In genomic region chr11:83151274-83151977, GRCh38 we compare ENCODE assay signal across 1 cellular context.
TF ChIP-seq lines count a peak whose summit lies in the region.

No MANE protein-coding gene starts in this region.

TF ChIP-seq in K562, 482 proteins besides CTCF, POLR2A, EP300 and RAD21 (continued from another document and continues in another):
- TF ChIP-seq, protein P1, sequence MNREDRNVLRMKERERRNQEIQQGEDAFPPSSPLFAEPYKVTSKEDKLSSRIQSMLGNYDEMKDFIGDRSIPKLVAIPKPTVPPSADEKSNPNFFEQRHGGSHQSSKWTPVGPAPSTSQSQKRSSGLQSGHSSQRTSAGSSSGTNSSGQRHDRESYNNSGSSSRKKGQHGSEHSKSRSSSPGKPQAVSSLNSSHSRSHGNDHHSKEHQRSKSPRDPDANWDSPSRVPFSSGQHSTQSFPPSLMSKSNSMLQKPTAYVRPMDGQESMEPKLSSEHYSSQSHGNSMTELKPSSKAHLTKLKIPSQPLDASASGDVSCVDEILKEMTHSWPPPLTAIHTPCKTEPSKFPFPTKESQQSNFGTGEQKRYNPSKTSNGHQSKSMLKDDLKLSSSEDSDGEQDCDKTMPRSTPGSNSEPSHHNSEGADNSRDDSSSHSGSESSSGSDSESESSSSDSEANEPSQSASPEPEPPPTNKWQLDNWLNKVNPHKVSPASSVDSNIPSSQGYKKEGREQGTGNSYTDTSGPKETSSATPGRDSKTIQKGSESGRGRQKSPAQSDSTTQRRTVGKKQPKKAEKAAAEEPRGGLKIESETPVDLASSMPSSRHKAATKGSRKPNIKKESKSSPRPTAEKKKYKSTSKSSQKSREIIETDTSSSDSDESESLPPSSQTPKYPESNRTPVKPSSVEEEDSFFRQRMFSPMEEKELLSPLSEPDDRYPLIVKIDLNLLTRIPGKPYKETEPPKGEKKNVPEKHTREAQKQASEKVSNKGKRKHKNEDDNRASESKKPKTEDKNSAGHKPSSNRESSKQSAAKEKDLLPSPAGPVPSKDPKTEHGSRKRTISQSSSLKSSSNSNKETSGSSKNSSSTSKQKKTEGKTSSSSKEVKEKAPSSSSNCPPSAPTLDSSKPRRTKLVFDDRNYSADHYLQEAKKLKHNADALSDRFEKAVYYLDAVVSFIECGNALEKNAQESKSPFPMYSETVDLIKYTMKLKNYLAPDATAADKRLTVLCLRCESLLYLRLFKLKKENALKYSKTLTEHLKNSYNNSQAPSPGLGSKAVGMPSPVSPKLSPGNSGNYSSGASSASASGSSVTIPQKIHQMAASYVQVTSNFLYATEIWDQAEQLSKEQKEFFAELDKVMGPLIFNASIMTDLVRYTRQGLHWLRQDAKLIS (CRISPR knock-in tag; IDR thresholded peaks at IDR 0.05), result no peak
- TF ChIP-seq POLR3G (IDR thresholded peaks at IDR 0.05; ENCODE audit: extremely low read depth, insufficient read length, insufficient replicate concordance), result no peak
- no peak for TF ChIP-seq SRSF3 (IDR thresholded peaks at IDR 0.05; ENCODE audit: insufficient read depth, low read length)
- TF ChIP-seq KDM5B (IDR thresholded peaks at IDR 0.05; ENCODE audit: insufficient replicate concordance, low read depth, low read length), result no peak
- no peak for TF ChIP-seq ESRRB (CRISPR knock-in tag; IDR thresholded peaks at IDR 0.05; ENCODE audit: borderline replicate concordance)
- no peak for TF ChIP-seq ZBTB12 (CRISPR knock-in tag; IDR thresholded peaks at IDR 0.05)
- no peak for TF ChIP-seq U2AF1 (optimal IDR thresholded peaks at IDR 0.05; ENCODE audit: low read depth, low read length)
- TF ChIP-seq SFPQ (IDR thresholded peaks at IDR 0.05; ENCODE audit: low read depth, low read length), result no peak
- no peak for TF ChIP-seq PTBP1 (IDR thresholded peaks at IDR 0.05; ENCODE audit: low read depth, low read length)
- TF ChIP-seq SPI1 (IDR thresholded peaks at IDR 0.05; ENCODE audit: borderline replicate concordance, low read depth, low read length), result no peak
- TF ChIP-seq ARHGAP35 (IDR thresholded peaks at IDR 0.05; ENCODE audit: partially characterized antibody), result no peak
- no peak for TF ChIP-seq TSC22D4 (tag; IDR thresholded peaks at IDR 0.05)
- TF ChIP-seq KDM1A (IDR thresholded peaks at IDR 0.05), result 0 out of 4 replicates have a peak, but pooled peaks have one; percentile 10 to 18
- no peak for TF ChIP-seq ZBTB34 (CRISPR knock-in tag; IDR thresholded peaks at IDR 0.05)
- TF ChIP-seq, protein P2, sequence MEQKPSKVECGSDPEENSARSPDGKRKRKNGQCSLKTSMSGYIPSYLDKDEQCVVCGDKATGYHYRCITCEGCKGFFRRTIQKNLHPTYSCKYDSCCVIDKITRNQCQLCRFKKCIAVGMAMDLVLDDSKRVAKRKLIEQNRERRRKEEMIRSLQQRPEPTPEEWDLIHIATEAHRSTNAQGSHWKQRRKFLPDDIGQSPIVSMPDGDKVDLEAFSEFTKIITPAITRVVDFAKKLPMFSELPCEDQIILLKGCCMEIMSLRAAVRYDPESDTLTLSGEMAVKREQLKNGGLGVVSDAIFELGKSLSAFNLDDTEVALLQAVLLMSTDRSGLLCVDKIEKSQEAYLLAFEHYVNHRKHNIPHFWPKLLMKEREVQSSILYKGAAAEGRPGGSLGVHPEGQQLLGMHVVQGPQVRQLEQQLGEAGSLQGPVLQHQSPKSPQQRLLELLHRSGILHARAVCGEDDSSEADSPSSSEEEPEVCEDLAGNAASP (IDR thresholded peaks at IDR 0.05), result no peak; the same call in 1 of the 2 replicates
- TF ChIP-seq MEF2A (IDR thresholded peaks at IDR 0.05; ENCODE audit: control insufficient read depth, low read depth, low read length), result no peak
- no peak for TF ChIP-seq NR2C2 (CRISPR knock-in tag; IDR thresholded peaks at IDR 0.05)
- TF ChIP-seq NR2C2 (tag; IDR thresholded peaks at IDR 0.05), result peak; percentile 26; the same call in 1 of the 2 replicates
- TF ChIP-seq TRIM25 (IDR thresholded peaks at IDR 0.05; ENCODE audit: borderline replicate concordance), result no peak
- no peak for TF ChIP-seq ZNF274 (IDR thresholded peaks at IDR 0.05; ENCODE audit: borderline replicate concordance, low read depth, low read length)
- TF ChIP-seq, protein P3, sequence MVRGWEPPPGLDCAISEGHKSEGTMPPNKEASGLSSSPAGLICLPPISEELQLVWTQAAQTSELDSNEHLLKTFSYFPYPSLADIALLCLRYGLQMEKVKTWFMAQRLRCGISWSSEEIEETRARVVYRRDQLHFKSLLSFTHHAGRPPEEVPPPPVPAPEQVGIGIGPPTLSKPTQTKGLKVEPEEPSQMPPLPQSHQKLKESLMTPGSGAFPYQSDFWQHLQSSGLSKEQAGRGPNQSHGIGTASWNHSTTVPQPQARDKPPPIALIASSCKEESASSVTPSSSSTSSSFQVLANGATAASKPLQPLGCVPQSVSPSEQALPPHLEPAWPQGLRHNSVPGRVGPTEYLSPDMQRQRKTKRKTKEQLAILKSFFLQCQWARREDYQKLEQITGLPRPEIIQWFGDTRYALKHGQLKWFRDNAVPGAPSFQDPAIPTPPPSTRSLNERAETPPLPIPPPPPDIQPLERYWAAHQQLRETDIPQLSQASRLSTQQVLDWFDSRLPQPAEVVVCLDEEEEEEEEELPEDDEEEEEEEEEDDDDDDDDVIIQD (CRISPR knock-in tag; IDR thresholded peaks at IDR 0.05), result no peak
- no peak for TF ChIP-seq TFAM (CRISPR knock-in tag; conservative IDR thresholded peaks at IDR 0.05)
- TF ChIP-seq NEUROD1 (IDR thresholded peaks at IDR 0.05; ENCODE audit: borderline replicate concordance, low read depth, low read length, partially characterized antibody), result peak; percentile 66
- TF ChIP-seq NR2F6 (CRISPR knock-in tag; IDR thresholded peaks at IDR 0.05), result no peak
- no peak for TF ChIP-seq RUNX1 (IDR thresholded peaks at IDR 0.05; ENCODE audit: low read depth)
- TF ChIP-seq, protein P4, sequence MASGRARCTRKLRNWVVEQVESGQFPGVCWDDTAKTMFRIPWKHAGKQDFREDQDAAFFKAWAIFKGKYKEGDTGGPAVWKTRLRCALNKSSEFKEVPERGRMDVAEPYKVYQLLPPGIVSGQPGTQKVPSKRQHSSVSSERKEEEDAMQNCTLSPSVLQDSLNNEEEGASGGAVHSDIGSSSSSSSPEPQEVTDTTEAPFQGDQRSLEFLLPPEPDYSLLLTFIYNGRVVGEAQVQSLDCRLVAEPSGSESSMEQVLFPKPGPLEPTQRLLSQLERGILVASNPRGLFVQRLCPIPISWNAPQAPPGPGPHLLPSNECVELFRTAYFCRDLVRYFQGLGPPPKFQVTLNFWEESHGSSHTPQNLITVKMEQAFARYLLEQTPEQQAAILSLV (tag; IDR thresholded peaks at IDR 0.05), result no peak
- no peak for TF ChIP-seq CBX8 (IDR thresholded peaks at IDR 0.05; ENCODE audit: borderline replicate concordance, extremely low read depth, low read depth, low read length, poor library complexity, severe bottlenecking)
- no peak for TF ChIP-seq GTF2E2 (tag; IDR thresholded peaks at IDR 0.05)
- no peak for TF ChIP-seq ILF3 (IDR thresholded peaks at IDR 0.05; ENCODE audit: borderline replicate concordance)
- TF ChIP-seq KAT8 (IDR thresholded peaks at IDR 0.05; ENCODE audit: low read depth), result no peak
- TF ChIP-seq EP400 (IDR thresholded peaks at IDR 0.05), result peak; percentile 39
- TF ChIP-seq CBX1 (IDR thresholded peaks at IDR 0.05; ENCODE audit: low read depth), result no peak
- no peak for TF ChIP-seq ZNF184 (CRISPR knock-in tag; IDR thresholded peaks at IDR 0.05)
- TF ChIP-seq HMGN3 (IDR thresholded peaks at IDR 0.05; ENCODE audit: borderline replicate concordance, extremely low read depth, insufficient read length, low read depth, low read length), result no peak
- no peak for TF ChIP-seq ZNF217 (CRISPR knock-in tag; IDR thresholded peaks at IDR 0.05)
- no peak for TF ChIP-seq THAP12 (CRISPR knock-in tag; IDR thresholded peaks at IDR 0.05)
- TF ChIP-seq, protein P5, sequence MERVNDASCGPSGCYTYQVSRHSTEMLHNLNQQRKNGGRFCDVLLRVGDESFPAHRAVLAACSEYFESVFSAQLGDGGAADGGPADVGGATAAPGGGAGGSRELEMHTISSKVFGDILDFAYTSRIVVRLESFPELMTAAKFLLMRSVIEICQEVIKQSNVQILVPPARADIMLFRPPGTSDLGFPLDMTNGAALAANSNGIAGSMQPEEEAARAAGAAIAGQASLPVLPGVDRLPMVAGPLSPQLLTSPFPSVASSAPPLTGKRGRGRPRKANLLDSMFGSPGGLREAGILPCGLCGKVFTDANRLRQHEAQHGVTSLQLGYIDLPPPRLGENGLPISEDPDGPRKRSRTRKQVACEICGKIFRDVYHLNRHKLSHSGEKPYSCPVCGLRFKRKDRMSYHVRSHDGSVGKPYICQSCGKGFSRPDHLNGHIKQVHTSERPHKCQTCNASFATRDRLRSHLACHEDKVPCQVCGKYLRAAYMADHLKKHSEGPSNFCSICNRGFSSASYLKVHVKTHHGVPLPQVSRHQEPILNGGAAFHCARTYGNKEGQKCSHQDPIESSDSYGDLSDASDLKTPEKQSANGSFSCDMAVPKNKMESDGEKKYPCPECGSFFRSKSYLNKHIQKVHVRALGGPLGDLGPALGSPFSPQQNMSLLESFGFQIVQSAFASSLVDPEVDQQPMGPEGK (CRISPR knock-in tag; IDR thresholded peaks at IDR 0.05; ENCODE audit: borderline replicate concordance), result no peak
- TF ChIP-seq, protein P6, sequence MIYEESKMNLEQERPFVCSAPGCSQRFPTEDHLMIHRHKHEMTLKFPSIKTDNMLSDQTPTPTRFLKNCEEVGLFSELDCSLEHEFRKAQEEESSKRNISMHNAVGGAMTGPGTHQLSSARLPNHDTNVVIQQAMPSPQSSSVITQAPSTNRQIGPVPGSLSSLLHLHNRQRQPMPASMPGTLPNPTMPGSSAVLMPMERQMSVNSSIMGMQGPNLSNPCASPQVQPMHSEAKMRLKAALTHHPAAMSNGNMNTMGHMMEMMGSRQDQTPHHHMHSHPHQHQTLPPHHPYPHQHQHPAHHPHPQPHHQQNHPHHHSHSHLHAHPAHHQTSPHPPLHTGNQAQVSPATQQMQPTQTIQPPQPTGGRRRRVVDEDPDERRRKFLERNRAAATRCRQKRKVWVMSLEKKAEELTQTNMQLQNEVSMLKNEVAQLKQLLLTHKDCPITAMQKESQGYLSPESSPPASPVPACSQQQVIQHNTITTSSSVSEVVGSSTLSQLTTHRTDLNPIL (CRISPR knock-in tag; IDR thresholded peaks at IDR 0.05), result no peak
- no peak for TF ChIP-seq GTF2F1 (IDR thresholded peaks at IDR 0.05; ENCODE audit: low read depth, low read length)
